9 cellular contexts compared by ENCODE assay signal in the genomic region with DNA sequence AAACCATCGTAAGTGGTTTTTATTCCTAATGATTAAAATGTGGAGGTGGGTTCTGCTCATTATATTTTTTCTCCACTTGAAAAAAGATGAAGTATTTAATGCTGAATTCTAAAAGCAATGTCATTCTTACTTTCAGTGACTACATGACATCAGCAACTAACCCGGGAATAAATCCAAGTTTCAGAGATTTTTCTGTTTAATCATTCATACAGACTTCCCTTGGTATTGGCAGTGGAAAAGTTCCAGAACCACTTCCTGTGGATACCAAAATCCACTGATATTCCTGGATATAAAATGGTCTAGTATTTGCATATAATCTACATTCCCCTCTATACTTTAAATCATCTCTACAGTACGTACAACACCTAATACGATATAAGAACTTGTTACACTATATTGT.
A peak's percentile ranks its signal among the peaks of the same experiment; 100 is the strongest.
DNase-seq lines count a peak whose midpoint lies in the region; ATAC-seq and TF ChIP-seq lines count a peak whose summit lies in the region.
"Had no signal": no experiment of that assay in that cellular context is flagged by ENCODE, and none has a peak within 500 bp of the region (broad histone marks: within the 10 kb centered on the region; RNA-seq: fewer than 3 reads in every experiment).

No MANE protein-coding gene starts in this region.

- H3K27me3 ChIP-seq in tibial artery: no peaks in the 10 kb centered on the region

- no peak for TF ChIP-seq POLR2A in erythroblast (IDR thresholded peaks at IDR 0.05; ENCODE audit: low read length)

- intact Hi-C loops in tibial artery (cut with DNase I; ENCODE audit: low total_unique reads): loop anchor here (10.0 kb wide), 1 partner anchor 128 kb away; the partner anchor contains the start of gene ZNF532

- DNase-seq in HFF-Myc (ENCODE audit: extremely low read depth, low read depth) (peak; percentile 72), amniotic stem cell (lab: John Stamatoyannopoulos, UW) (peak; percentile 73), iris pigment epithelial cell (ENCODE audit: low read depth) (peak; percentile 81), tibial artery (no peak), DMS153 treated with DMSO at 0.1 percent for 48 hours (lab: John Stamatoyannopoulos, UW; ENCODE audit: unreplicated experiment) (no peak), erythroblast (lab: John Stamatoyannopoulos, UW) (no peak)
- DNase-seq: activated CD4-positive, alpha-beta memory T cell treated with anti-CD3 and anti-CD28 coated beads, Interleukin-2, amount 10 ng/mL, durations not matched to agents 7 days and 5 days had no signal

- H3K36me3 ChIP-seq in tibial artery: no peaks in the 10 kb centered on the region

- ATAC-seq in HG02981 (IDR thresholded peaks at IDR 0.05; ENCODE audit: unreplicated experiment): no peak

- peaks cover 0 to 91% (median 68%) of the 10 kb centered on the region in 4 donors for H3K4me1 ChIP-seq in tibial artery

- no peaks in the 10 kb centered on the region for H3K9me3 ChIP-seq in tibial artery

- peak overlapping the region; percentile 78 to 84 for H3K27ac ChIP-seq in tibial artery

- no peak for TF ChIP-seq CTCF in HFF-Myc (IDR thresholded peaks at IDR 0.05; ENCODE audit: low read depth, low read length, missing control alignments)
- TF ChIP-seq CTCF in tibial artery (IDR thresholded peaks at IDR 0.05): no peak

- H3K4me3 ChIP-seq in HFF-Myc (replicated peaks; ENCODE audit: low read depth, low read length) (no peak overlapping the region), tibial artery (no peak overlapping the region)
- H3K4me3 ChIP-seq: lung had no signal

Comparison
In these comparisons a context has a peak if more than half of its experiments do, and no peak if none do; other contexts are left out.
1. DNase-seq: peak in HFF-Myc (single experiment), amniotic stem cell (single experiment) and iris pigment epithelial cell (single experiment); none in tibial artery (0 of 2), DMS153 treated with DMSO at 0.1 percent for 48 hours (single experiment) and erythroblast (0 of 2).